Comparison of ENCODE assay signal across 1 cellular context in genomic region chr14:73570913-73571312, GRCh38.
TF ChIP-seq lines count a peak whose summit lies in the region.

No MANE protein-coding gene starts in this region.

TF ChIP-seq in HepG2, 621 proteins besides CTCF, POLR2A, EP300 and RAD21:
- TF ChIP-seq ZNF687 (CRISPR knock-in tag; IDR thresholded peaks at IDR 0.05) (peak; percentile 55), SAP130 (CRISPR knock-in tag; IDR thresholded peaks at IDR 0.05; ENCODE audit: low read depth) (peak; percentile 55; the same call in 1 of the 2 replicates), TEAD3 (CRISPR knock-in tag; optimal IDR thresholded peaks at IDR 0.05; ENCODE audit: borderline replicate concordance) (peak; percentile 46), KDM2A (CRISPR knock-in tag; IDR thresholded peaks at IDR 0.05; ENCODE audit: borderline replicate concordance, low read depth) (peak; percentile 34; the same call in 1 of the 2 replicates), ZBTB25 (CRISPR knock-in tag; IDR thresholded peaks at IDR 0.05) (0 out of 2 replicates have a peak, but pooled peaks have one; percentile 13), STAG1 (CRISPR knock-in tag; IDR thresholded peaks at IDR 0.05) (peak; percentile 57), TFAP4 (IDR thresholded peaks at IDR 0.05; ENCODE audit: borderline replicate concordance, low read depth) (peak; percentile 9; the same call in 1 of the 2 replicates), YY1 (IDR thresholded peaks at IDR 0.05; ENCODE audit: insufficient read depth, insufficient replicate concordance, low read depth, low read length) (peak; percentile 62), HMGXB4 (CRISPR knock-in tag; IDR thresholded peaks at IDR 0.05; ENCODE audit: borderline replicate concordance in 1 of 2, low read depth in 1 of 2) (peak in 1 of 2 experiments; percentile 61; a peak in 2 of 4 replicates), ZNF766 (CRISPR knock-in tag; IDR thresholded peaks at IDR 0.05; ENCODE audit: borderline replicate concordance) (0 out of 2 replicates have a peak, but pooled peaks have one; percentile 10), ZFY (CRISPR knock-in tag; IDR thresholded peaks at IDR 0.05) (0 out of 2 replicates have a peak, but pooled peaks have one; percentile 19)
